ENCODE assay signal across 17 cellular contexts in the genomic region with DNA sequence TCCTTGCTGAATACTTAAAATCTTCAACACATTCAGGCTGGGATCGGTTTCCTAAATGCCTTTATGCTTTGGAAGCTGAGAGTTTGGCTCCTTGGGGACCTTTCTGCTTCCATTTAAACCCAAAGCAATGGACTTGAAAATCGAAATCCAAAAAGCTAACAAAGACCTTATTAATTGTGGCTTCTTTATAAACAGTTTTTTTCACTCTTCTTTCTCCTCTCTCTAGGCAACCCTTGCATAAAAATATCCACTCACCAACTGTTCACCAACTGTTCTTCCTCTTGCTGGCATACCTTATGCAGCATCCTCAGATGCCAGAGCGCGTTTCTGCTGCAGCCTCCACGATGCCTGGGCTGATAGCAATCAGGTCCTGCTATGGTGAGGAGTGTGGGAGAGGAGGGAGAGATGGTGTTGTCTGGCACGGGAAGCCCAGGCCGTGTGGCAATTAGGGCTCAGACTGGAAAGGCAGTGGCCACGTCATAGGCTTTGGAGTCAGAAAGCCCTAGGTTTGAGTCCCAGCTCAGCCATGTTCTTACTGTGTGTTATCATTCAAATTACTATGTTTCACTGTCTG.
"Had no signal": no experiment of that assay in that cellular context is flagged by ENCODE, and none has a peak within 500 bp of the region (broad histone marks: within the 10 kb centered on the region; RNA-seq: fewer than 3 reads in every experiment).

No MANE protein-coding gene starts in this region.

- H3K4me3 ChIP-seq: lower lobe of right lung, right atrium auricular region, tibial nerve had no signal

- H3K27ac ChIP-seq: lower lobe of right lung, right atrium auricular region, tibial nerve, VCaP had no signal

- DNase-seq: activated CD4-positive, CD25-positive, alpha-beta regulatory T cell treated with anti-CD3 and anti-CD28 coated beads, Interleukin-2, amount 50 U/mL, for 72 hours; activated CD8-positive, alpha-beta memory T cell treated with anti-CD3 and anti-CD28 coated beads for 24 hours; activated CD8-positive, alpha-beta memory T cell treated with anti-CD3 and anti-CD28 coated beads, Interleukin-2, amount 50 U/mL, for 48 hours; activated effector memory CD4-positive, alpha-beta T cell treated with anti-CD3 and anti-CD28 coated beads, Interleukin-2, amount 50 U/mL, for 16 hours; activated naive CD4-positive, alpha-beta T cell treated with anti-CD3 and anti-CD28 coated beads, Interleukin-2, amount 50 U/mL, for 16 hours; activated T-cell treated with anti-CD3 and anti-CD28 coated beads, Interleukin-2, amount 50 U/mL, for 72 hours; left colon; lower lobe of right lung; stimulated activated CD4-positive, alpha-beta T cell treated with anti-CD3 and anti-CD28 coated beads, Interleukin-2, amount 100 ng/mL, for 24 hours; stimulated activated naive CD4-positive, alpha-beta T cell treated with Interleukin-2 at 50 U/mL for 16 hours had no signal

- H3K36me3 ChIP-seq: lower lobe of right lung, right atrium auricular region, tibial nerve had no signal

- FAIRE-seq: astrocyte, bronchial epithelial cell, islet of Langerhans had no signal

- H3K4me1 ChIP-seq: lower lobe of right lung, right atrium auricular region, tibial nerve had no signal

- H3K27me3 ChIP-seq: right atrium auricular region, tibial nerve had no signal

- H3K9me3 ChIP-seq: lower lobe of right lung, right atrium auricular region, tibial nerve had no signal

- ATAC-seq: activated T-cell treated with anti-CD3 and anti-CD28 coated beads, Interleukin-2, amount 50 U/mL, for 72 hours; left colon; lower lobe of right lung; natural killer cell treated with Interleukin-12 subunit alpha and Interleukin-12 subunit beta and Interleukin-15 and Interleukin-18, amount 100 ng/mL, for 72 hours had no signal
